Comparison of ENCODE assay signal across 14 cellular contexts in genomic region chr1:155183775-155184221, GRCh38. TPM values are rescaled to one million over a fixed set of nuclear protein-coding genes. Genes with fewer than 3 reads are reported as not detected.
"Had no signal": no experiment of that assay in that cellular context is flagged by ENCODE, and none has a peak within 500 bp of the region (broad histone marks: within the 10 kb centered on the region; RNA-seq: fewer than 3 reads in every experiment).

No MANE protein-coding gene starts in this region.

- H3K27ac Mint-ChIP-seq: activated CD4-positive, alpha-beta memory T cell treated with anti-CD3 and anti-CD28 coated beads for 36 hours; natural killer cell treated with Interleukin-12 subunit alpha and Interleukin-12 subunit beta and Interleukin-15 and Interleukin-18, amount 100 ng/mL, for 72 hours; T-helper 2 cell treated with Interferon-gamma antibody and Interleukin-4, amounts not matched to agents 5 μg/mL and 100 μg/mL, for 36 hours had no signal

- H3K27me3 Mint-ChIP-seq: activated CD4-positive, alpha-beta memory T cell treated with anti-CD3 and anti-CD28 coated beads for 36 hours; memory B cell; natural killer cell treated with Interleukin-12 subunit alpha and Interleukin-12 subunit beta and Interleukin-15 and Interleukin-18, amount 100 ng/mL, for 72 hours had no signal

- H3K9me3 Mint-ChIP-seq: activated CD4-positive, alpha-beta memory T cell treated with anti-CD3 and anti-CD28 coated beads for 36 hours; memory B cell; natural killer cell treated with Interleukin-12 subunit alpha and Interleukin-12 subunit beta and Interleukin-15 and Interleukin-18, amount 100 ng/mL, for 72 hours; T-helper 2 cell treated with Interferon-gamma antibody and Interleukin-4, amounts not matched to agents 5 μg/mL and 100 μg/mL, for 36 hours had no signal

- H3K4me3 ChIP-seq: ascending aorta, psoas muscle had no signal

- H3K4me3 Mint-ChIP-seq: activated CD4-positive, alpha-beta memory T cell treated with anti-CD3 and anti-CD28 coated beads for 36 hours; natural killer cell treated with Interleukin-12 subunit alpha and Interleukin-12 subunit beta and Interleukin-15 and Interleukin-18, amount 100 ng/mL, for 72 hours; T-helper 2 cell treated with Interferon-gamma antibody and Interleukin-4, amounts not matched to agents 5 μg/mL and 100 μg/mL, for 36 hours had no signal

- DNase-seq: activated CD4-positive, alpha-beta memory T cell treated with anti-CD3 and anti-CD28 coated beads for 36 hours; activated CD4-positive, CD25-positive, alpha-beta regulatory T cell treated with anti-CD3 and anti-CD28 coated beads, Interleukin-2, amount 50 U/mL, for 72 hours; activated gamma-delta T cell; activated T-cell treated with anti-CD3 and anti-CD28 coated beads, Interleukin-2, amount 50 U/mL, for 48 hours; kidney glomerular epithelial cell; occipital lobe; stimulated activated CD4-positive, alpha-beta T cell treated with anti-CD3 and anti-CD28 coated beads, Interleukin-2, amount 100 ng/mL, for 48 hours; SW 1271 had no signal

- H3K36me3 Mint-ChIP-seq: natural killer cell treated with Interleukin-12 subunit alpha and Interleukin-12 subunit beta and Interleukin-15 and Interleukin-18, amount 100 ng/mL, for 72 hours had no signal

- ATAC-seq: natural killer cell treated with Interleukin-12 subunit alpha and Interleukin-12 subunit beta and Interleukin-15 and Interleukin-18, amount 100 ng/mL, for 72 hours had no signal

- H3K4me1 ChIP-seq: ascending aorta had no signal

- H3K27ac ChIP-seq: ascending aorta had no signal

- H3K9me3 ChIP-seq: ascending aorta, psoas muscle had no signal

- H3K27me3 ChIP-seq: ascending aorta had no signal

- FAIRE-seq: frontal cortex had no signal

RNA-seq across cellular contexts. Expression of gene TRIM46, which starts 10.1 kb away (rescaled TPM):
- total RNA-seq: ascending aorta had no signal
